8 cellular contexts compared by ENCODE assay signal in genomic region chr20:19758888-19759331, GRCh38. TPM values are rescaled to one million over a fixed set of nuclear protein-coding genes. Genes with fewer than 3 reads are reported as not detected.
DNase-seq lines count a peak whose midpoint lies in the region; ATAC-seq and TF ChIP-seq lines count a peak whose summit lies in the region.

No MANE protein-coding gene starts in this region.

- H3K4me3 ChIP-seq in SK-N-SH (ENCODE audit: low read depth in 2 of 2, low read length in 1 of 2) = peak overlapping the region; percentile 84 to 91
- H3K4me3 ChIP-seq in effector memory CD4-positive, alpha-beta T cell (ENCODE audit: insufficient read depth, low read depth, low read length, poor library complexity, severe bottlenecking) = no peak overlapping the region

- H4K20me1 ChIP-seq in SK-N-SH (ENCODE audit: insufficient read depth) = peaks cover 6% of the 10 kb centered on the region; the same call in 1 of the 2 replicates

- H3K27ac ChIP-seq in SK-N-SH (ENCODE audit: low read depth in 2 of 2, low read length in 1 of 2) = peak overlapping the region in 1 of 2 experiments; percentile 82; a peak in 1 of 4 replicates
- no peak overlapping the region for H3K27ac ChIP-seq in effector memory CD4-positive, alpha-beta T cell (ENCODE audit: insufficient read depth, low read length, poor library complexity, severe bottlenecking)

- no peaks in the 10 kb centered on the region for H3F3A ChIP-seq in SK-N-SH (replicated peaks; ENCODE audit: insufficient read depth)

- H2AFZ ChIP-seq in SK-N-SH (ENCODE audit: low read depth) = peak overlapping the region; percentile 65

- peaks cover 13% of the 10 kb centered on the region; the same call in 1 of the 2 replicates for H3K79me2 ChIP-seq in SK-N-SH (ENCODE audit: insufficient read depth)

- ATAC-seq in HG03439 (IDR thresholded peaks at IDR 0.05; ENCODE audit: unreplicated experiment) = no peak

- CTCF ChIA-PET in SK-N-SH (lab: Yijun Ruan, JAX) = no interaction called here

- peaks cover 9 to 17% of the 10 kb centered on the region in 2 experiments for H3K4me1 ChIP-seq in SK-N-SH (ENCODE audit: control insufficient read depth in 1 of 2, insufficient read depth in 2 of 2, low read depth in 1 of 2, low read length in 1 of 2)
- no peaks in the 10 kb centered on the region for H3K4me1 ChIP-seq in effector memory CD4-positive, alpha-beta T cell (ENCODE audit: control insufficient read depth, insufficient read depth, low read length, poor library complexity, severe bottlenecking)

- peaks cover 0 to 2% of the 10 kb centered on the region in 2 experiments for H3K36me3 ChIP-seq in SK-N-SH (replicated peaks in 1 of 2; ENCODE audit: control insufficient read depth in 1 of 2, insufficient read depth in 2 of 2, low read length in 1 of 2)
- no peaks in the 10 kb centered on the region for H3K36me3 ChIP-seq in effector memory CD4-positive, alpha-beta T cell (ENCODE audit: control insufficient read depth, insufficient read depth, low read length)

- no peak for TF ChIP-seq CTCF in SK-N-SH (IDR thresholded peaks at IDR 0.05)

- POLR2A ChIA-PET in SK-N-SH (lab: Yijun Ruan, JAX) = interaction anchor here (0.7 kb wide), 1 partner anchor 21 kb away, joined by 3 read pairs; no protein-coding TSS in a partner anchor

- H3K9me3 ChIP-seq in SK-N-SH = no peaks in the 10 kb centered on the region
- H3K9me3 ChIP-seq in effector memory CD4-positive, alpha-beta T cell (ENCODE audit: control insufficient read depth, low read length) = no peaks in the 10 kb centered on the region

- no peaks in the 10 kb centered on the region for H3K27me3 ChIP-seq in SK-N-SH (ENCODE audit: insufficient read depth)
- no peaks in the 10 kb centered on the region for H3K27me3 ChIP-seq in effector memory CD4-positive, alpha-beta T cell (replicated peaks; ENCODE audit: control insufficient read depth, insufficient read depth, low read length, poor library complexity, severe bottlenecking)

- no peak for TF ChIP-seq EP300 in SK-N-SH (IDR thresholded peaks at IDR 0.05; ENCODE audit: borderline replicate concordance in 1 of 2, low read depth in 1 of 2, low read length in 1 of 2)

- H3K9me2 ChIP-seq in SK-N-SH = no peaks in the 10 kb centered on the region

- TF ChIP-seq RAD21 in SK-N-SH (IDR thresholded peaks at IDR 0.05; ENCODE audit: low read length) = no peak

- H3K9ac ChIP-seq in SK-N-SH = peak overlapping the region; percentile 92; the same call in 1 of the 2 replicates

- WGBS in SK-N-SH (ENCODE audit: low lambda C conversion rate) = 39% methylated on average over 18 of the region's 28 CpGs

- peak overlapping the region; percentile 99 for H3K4me2 ChIP-seq in SK-N-SH

- DNase-seq in EH (ENCODE audit: low read depth) (peak; percentile 44), SK-N-SH (peak; percentile 65), glomerular visceral epithelial cell (ENCODE audit: extremely low spot score) (peak; percentile 39), nucleus accumbens (lab: John Stamatoyannopoulos, UW) (peak in 37 of 56 donors; percentile 7 to 67 (median 42)), SKM-1 (lab: John Stamatoyannopoulos, UW; ENCODE audit: unreplicated experiment) (no peak)
- DNase-seq in activated T-cell treated with anti-CD3 and anti-CD28 coated beads, Interleukin-2, amount 50 U/mL, for 1 hour = no peak
- no peak for DNase-seq in effector memory CD4-positive, alpha-beta T cell

TF ChIP-seq in SK-N-SH, 30 proteins besides CTCF, POLR2A, EP300 and RAD21:
- TF ChIP-seq FOXJ3 (CRISPR knock-in tag; IDR thresholded peaks at IDR 0.05) (no peak), PBX3 (IDR thresholded peaks at IDR 0.05) (peak; percentile 76)

RNA-seq across cellular contexts. Expression of gene RIN2, which starts 0.9 kb away (rescaled TPM):
- 6.3 and 6.8 TPM in 2 replicates for polyA plus RNA-seq in SK-N-SH (2012; rRNA removed)
- polyA plus RNA-seq in SK-N-SH (2012; cell fraction: cytosol; rRNA removed) = 4.6 and 6.0 TPM in 2 replicates
- polyA plus RNA-seq in SK-N-SH (2012; cell fraction: nucleus; rRNA removed) = 8.6 and 11.2 TPM in 2 replicates

Comparison
In these comparisons a context has a peak if more than half of its experiments do, and no peak if none do; other contexts are left out.
1. DNase-seq: peak in EH (single experiment), SK-N-SH (single experiment), glomerular visceral epithelial cell (single experiment) and nucleus accumbens (37 of 56); none in SKM-1 (single experiment), activated T-cell treated with anti-CD3 and anti-CD28 coated beads, Interleukin-2, amount 50 U/mL, for 1 hour (single experiment) and effector memory CD4-positive, alpha-beta T cell (0 of 3).